25 cellular contexts compared by ENCODE assay signal in genomic region chr6:113847435-113847834, GRCh38. TPM values are rescaled to one million over a fixed set of nuclear protein-coding genes. Genes with fewer than 3 reads are reported as not detected.
DNase-seq lines count a peak whose midpoint lies in the region; ATAC-seq, FAIRE-seq and TF ChIP-seq lines count a peak whose summit lies in the region.
"Had no signal": no experiment of that assay in that cellular context is flagged by ENCODE, and none has a peak within 500 bp of the region (broad histone marks: within the 10 kb centered on the region; RNA-seq: fewer than 3 reads in every experiment).

No MANE protein-coding gene starts in this region.

- no peak for TF ChIP-seq POLR2A in IMR-90 (IDR thresholded peaks at IDR 0.05; ENCODE audit: low read depth, low read length)
- TF ChIP-seq POLR2A in K562 (conservative IDR thresholded peaks at IDR 0.05): no peak

- H2BK5ac ChIP-seq in IMR-90 (ENCODE audit: low read depth, low read length, poor library complexity, severe bottlenecking) (no peak overlapping the region), mesendoderm (ENCODE audit: low read length) (no peak overlapping the region)

- in situ Hi-C loops in IMR-90 (cut with MboI; ENCODE audit: low sequenced_read_pairs): no loop called here
- in situ Hi-C loops in K562 (cut with MboI): no loop called here

- no peak for TF ChIP-seq EP300 in K562 (IDR thresholded peaks at IDR 0.05; ENCODE audit: low read length)

- H3K23ac ChIP-seq in IMR-90 (ENCODE audit: low read depth, low read length): no peak overlapping the region
- H3K23ac ChIP-seq in mesendoderm (ENCODE audit: low read length): no peak overlapping the region

- H4K8ac ChIP-seq in IMR-90 (ENCODE audit: low read depth in 2 of 2, low read length in 2 of 2) (no peak overlapping the region), mesendoderm (ENCODE audit: low read depth, low read length) (no peak overlapping the region)

- H3K18ac ChIP-seq in IMR-90 (ENCODE audit: low read depth, low read length) (no peak overlapping the region), mesendoderm (ENCODE audit: low read length) (peak overlapping the region; percentile 47)

- no peak overlapping the region for H3K9ac ChIP-seq in DND-41 (ENCODE audit: low read depth, low read length)
- no peak overlapping the region for H3K9ac ChIP-seq in IMR-90 (ENCODE audit: low read depth, low read length)
- H3K9ac ChIP-seq in K562 (ENCODE audit: insufficient read depth in 1 of 2, low read depth in 2 of 2, low read length in 2 of 2): no peak overlapping the region
- no peak overlapping the region for H3K9ac ChIP-seq in mesendoderm (ENCODE audit: low read length)
- H3K9ac ChIP-seq: KMS-11 had no signal

- H3K9me3 ChIP-seq in DND-41 (ENCODE audit: insufficient read depth, low read length, severe bottlenecking) (no peaks in the 10 kb centered on the region), IMR-90 (ENCODE audit: control insufficient read depth, insufficient read depth, low read length) (no peaks in the 10 kb centered on the region), K562 (replicated peaks; ENCODE audit: control insufficient read depth, insufficient read depth, low read depth, low read length) (no peaks in the 10 kb centered on the region), mucosa of descending colon (no peaks in the 10 kb centered on the region)
- H3K9me3 ChIP-seq: colonic mucosa, Peyer's patch, SJSA1, suprapubic skin had no signal

- H3K14ac ChIP-seq in IMR-90 (replicated peaks; ENCODE audit: low read depth, low read length): no peak overlapping the region

- H2AK9ac ChIP-seq in IMR-90 (replicated peaks; ENCODE audit: low read depth, low read length, poor library complexity): no peak overlapping the region

- H2AK5ac ChIP-seq in IMR-90 (ENCODE audit: low read depth, low read length) (no peak overlapping the region), mesendoderm (ENCODE audit: low read length) (no peak overlapping the region)

- no peaks in the 10 kb centered on the region for H4K20me1 ChIP-seq in DND-41 (ENCODE audit: insufficient read depth, low read length)
- H4K20me1 ChIP-seq in IMR-90 (ENCODE audit: insufficient read depth, low read length): no peaks in the 10 kb centered on the region
- no peaks in the 10 kb centered on the region for H4K20me1 ChIP-seq in K562 (replicated peaks; ENCODE audit: control insufficient read depth, insufficient read depth, low read length)

- H3K27me3 ChIP-seq in DND-41 (ENCODE audit: insufficient read depth, low read length, poor library complexity): no peaks in the 10 kb centered on the region
- H3K27me3 ChIP-seq in IMR-90 (ENCODE audit: control insufficient read depth, insufficient read depth, low read length): no peaks in the 10 kb centered on the region
- no peaks in the 10 kb centered on the region; a peak in 1 of 5 replicates for H3K27me3 ChIP-seq in K562 (ENCODE audit: control insufficient read depth in 2 of 2, insufficient read depth in 2 of 2, low read length in 2 of 2)
- H3K27me3 ChIP-seq in mesendoderm (ENCODE audit: insufficient read depth, low read length, poor library complexity): peaks cover under 1% of the 10 kb centered on the region
- H3K27me3 ChIP-seq: colonic mucosa, Peyer's patch, SJSA1, suprapubic skin had no signal

- H3K36me3 ChIP-seq in DND-41 (ENCODE audit: insufficient read depth, low read length) (no peaks in the 10 kb centered on the region), IMR-90 (ENCODE audit: control insufficient read depth, insufficient read depth, low read length) (no peaks in the 10 kb centered on the region), K562 (ENCODE audit: control insufficient read depth, insufficient read depth, low read length) (no peaks in the 10 kb centered on the region), mesendoderm (ENCODE audit: control insufficient read depth, insufficient read depth, low read length) (no peaks in the 10 kb centered on the region), mucosa of descending colon (ENCODE audit: low read depth) (no peaks in the 10 kb centered on the region)
- H3K36me3 ChIP-seq: colonic mucosa, Peyer's patch, SJSA1, suprapubic skin had no signal

- H2BK20ac ChIP-seq in IMR-90 (ENCODE audit: low read depth, low read length): no peak overlapping the region

- H2BK120ac ChIP-seq in IMR-90 (ENCODE audit: low read depth, low read length): no peak overlapping the region
- no peak overlapping the region for H2BK120ac ChIP-seq in mesendoderm (ENCODE audit: low read depth, low read length)

- CTCF ChIA-PET in IMR-90 (lab: Yijun Ruan, JAX): interaction anchor here (1.0 kb wide), 1 partner anchor 12 kb away, joined by 3 read pairs; no protein-coding TSS in a partner anchor
- CTCF ChIA-PET in K562 (lab: Yijun Ruan, JAX; ENCODE audit: low intra/inter-chr PET ratio): no interaction called here

- H3K79me2 ChIP-seq in DND-41 (ENCODE audit: insufficient read depth, low read length): no peaks in the 10 kb centered on the region
- H3K79me2 ChIP-seq in K562 (ENCODE audit: control insufficient read depth, insufficient read depth, low read length): no peaks in the 10 kb centered on the region
- no peaks in the 10 kb centered on the region for H3K79me2 ChIP-seq in mesendoderm (ENCODE audit: control insufficient read depth, insufficient read depth, low read length)

- POLR2A ChIA-PET in IMR-90 (lab: Charles Lee; ENCODE audit: unreplicated experiment): no interaction called here
- POLR2A ChIA-PET in K562 (lab: Yijun Ruan, JAX): no interaction called here

- no peaks in the 10 kb centered on the region for H3K79me1 ChIP-seq in IMR-90 (ENCODE audit: low read depth in 1 of 2, low read length in 2 of 2)
- no peaks in the 10 kb centered on the region for H3K79me1 ChIP-seq in mesendoderm (ENCODE audit: low read length)

- H3K4me2 ChIP-seq in DND-41 (ENCODE audit: insufficient read depth, low read length): no peak overlapping the region
- no peak overlapping the region for H3K4me2 ChIP-seq in IMR-90 (ENCODE audit: low read depth, low read length)
- no peak overlapping the region for H3K4me2 ChIP-seq in K562 (ENCODE audit: insufficient read depth, low read length)
- H3K4me2 ChIP-seq in mesendoderm (ENCODE audit: low read length): no peak overlapping the region
- H3K4me2 ChIP-seq: KMS-11 had no signal

- no peak overlapping the region for H2BK15ac ChIP-seq in IMR-90 (ENCODE audit: low read depth, low read length)
- H2BK15ac ChIP-seq in mesendoderm (replicated peaks; ENCODE audit: low read depth): no peak overlapping the region

- H3K9me1 ChIP-seq in IMR-90 (ENCODE audit: insufficient read depth, low read length) (no peaks in the 10 kb centered on the region), K562 (ENCODE audit: control insufficient read depth, insufficient read depth, low read length) (no peaks in the 10 kb centered on the region)

- no peak for TF ChIP-seq RAD21 in IMR-90 (IDR thresholded peaks at IDR 0.05; ENCODE audit: low read length)
- TF ChIP-seq RAD21 in K562 (CRISPR knock-in tag; conservative IDR thresholded peaks at IDR 0.05 in 1 of 2, IDR thresholded peaks at IDR 0.05 in 1 of 2): no peak

- H4K5ac ChIP-seq in IMR-90 (ENCODE audit: low read depth, low read length): no peak overlapping the region
- H4K5ac ChIP-seq in mesendoderm (ENCODE audit: low read length): no peak overlapping the region

- H3K4me3 ChIP-seq in DND-41 (ENCODE audit: low read depth in 1 of 2, low read length in 2 of 2) (no peak overlapping the region), IMR-90 (ENCODE audit: insufficient read depth, low read depth, low read length) (no peak overlapping the region), K562 (no peak overlapping the region), mesendoderm (ENCODE audit: low read length) (no peak overlapping the region), mucosa of descending colon (no peak overlapping the region)
- H3K4me3 ChIP-seq: colonic mucosa, lung, Peyer's patch, SJSA1, suprapubic skin had no signal

- WGBS in IMR-90 (ENCODE audit: extremely low coverage in 2 of 2, insufficient read length in 1 of 2), 2 experiments: no CpG with 5 or more reads among the region's 5 CpGs
- WGBS in K562 (ENCODE audit: insufficient coverage, low coverage, missing lambda C conversion rate): 20% methylated on average over 5 of the region's 5 CpGs
- no CpG with 5 or more reads among the region's 5 CpGs for WGBS in mesendoderm (ENCODE audit: extremely low coverage, insufficient coverage, low lambda C conversion rate)

- BruUV-seq in IMR-90 (replicated peaks; lab: Mats Ljungman, UMichigan): no TSS peak
- BruUV-seq in K562 (replicated peaks; lab: Mats Ljungman, UMichigan): no TSS peak

- H3K4me1 ChIP-seq in DND-41 (ENCODE audit: insufficient read depth, low read length): peaks cover 25% of the 10 kb centered on the region
- H3K4me1 ChIP-seq in IMR-90 (ENCODE audit: control insufficient read depth, insufficient read depth, low read length): 0 out of 2 replicates have a peak, but pooled peaks cover 2% of the 10 kb centered on the region
- no peaks in the 10 kb centered on the region for H3K4me1 ChIP-seq in K562 (replicated peaks in 1 of 2; ENCODE audit: control insufficient read depth in 2 of 2, insufficient read depth in 2 of 2, low read length in 2 of 2)
- no peaks in the 10 kb centered on the region for H3K4me1 ChIP-seq in mesendoderm (ENCODE audit: control insufficient read depth, low read depth, low read length)
- H3K4me1 ChIP-seq in mucosa of descending colon (ENCODE audit: low read depth): no peaks in the 10 kb centered on the region
- H3K4me1 ChIP-seq: colonic mucosa, Peyer's patch, SJSA1, suprapubic skin had no signal

- no peak for TF ChIP-seq CTCF in DND-41 (IDR thresholded peaks at IDR 0.05; ENCODE audit: borderline replicate concordance, extremely low read depth, low read length, poor library complexity, severe bottlenecking)
- no peak for TF ChIP-seq CTCF in IMR-90 (conservative IDR thresholded peaks at IDR 0.05; ENCODE audit: low read depth, low read length)
- no peak for TF ChIP-seq CTCF in K562 (IDR thresholded peaks at IDR 0.05 in 2 of 3, conservative IDR thresholded peaks at IDR 0.05 in 1 of 3; ENCODE audit: insufficient read depth in 2 of 3, low read depth in 1 of 3, low read length in 3 of 3)
- no peak for TF ChIP-seq CTCF in mucosa of descending colon (IDR thresholded peaks at IDR 0.05)
- no peak for TF ChIP-seq CTCF in D721Med (IDR thresholded peaks at IDR 0.05; ENCODE audit: insufficient read depth, missing control alignments)

- FAIRE-seq in K562 (lab: Jason Lieb, UNC): no peak
- FAIRE-seq in D721Med (lab: Jason Lieb, UNC): no peak

- no peak for DNase-seq in DND-41
- DNase-seq in IMR-90: peak; percentile 84
- no peak for DNase-seq in K562 (ENCODE audit: extremely low read depth in 1 of 4, low spot score in 3 of 4)
- no peak for DNase-seq in mesendoderm
- DNase-seq in mucosa of descending colon: no peak
- DNase-seq in D721Med (ENCODE audit: insufficient read length, low spot score): no peak
- DNase-seq in T-helper 9 cell: no peak
- DNase-seq: activated CD4-positive, alpha-beta T cell treated with anti-CD3 and anti-CD28 coated beads for 36 hours; activated naive CD4-positive, alpha-beta T cell; activated T-cell treated with anti-CD3 and anti-CD28 coated beads, Interleukin-2, amount 50 U/mL, for 4 hours; Calu3; colonic mucosa; effector memory CD8-positive, alpha-beta T cell; GF-D8; kidney glomerular epithelial cell; NCI-H2171; NCI-H526 treated with DMSO at 0.1 percent for 48 hours; Peyer's patch; stimulated activated CD4-positive, alpha-beta T cell treated with anti-CD3 and anti-CD28 coated beads, Interleukin-2, amount 100 ng/mL, for 24 hours had no signal

- H4K91ac ChIP-seq in IMR-90 (ENCODE audit: insufficient read depth, low read depth, low read length): no peak overlapping the region

- intact Hi-C loops in IMR-90 (cut with micrococcal nuclease): no loop called here
- intact Hi-C loops in K562 (cut with micrococcal nuclease): no loop called here
- intact Hi-C loops in mucosa of descending colon (cut with DNase I, micrococcal nuclease): no loop called here

- peak overlapping the region; percentile 30; the same call in 1 of the 2 replicates for H3K27ac ChIP-seq in DND-41 (ENCODE audit: low read length)
- H3K27ac ChIP-seq in IMR-90 (ENCODE audit: insufficient read depth, low read length): no peak overlapping the region
- H3K27ac ChIP-seq in K562 (ENCODE audit: extremely low read depth, low read depth, low read length): no peak overlapping the region
- H3K27ac ChIP-seq in mesendoderm (ENCODE audit: low read depth, low read length): no peak overlapping the region
- H3K27ac ChIP-seq: C4-2B, colonic mucosa, KMS-11, Peyer's patch, SJSA1, suprapubic skin had no signal

- H3K56ac ChIP-seq in IMR-90 (ENCODE audit: extremely low read depth, insufficient read depth, low read length) (no peak overlapping the region), mesendoderm (ENCODE audit: low read length) (no peak overlapping the region)

- dilution Hi-C loops in IMR-90 (cut with HindIII; ENCODE audit: low sequenced_read_pairs, unreplicated experiment): no loop called here

- H2AFZ ChIP-seq in DND-41 (ENCODE audit: low read depth, low read length) (no peak overlapping the region; the same call in 1 of the 2 replicates), IMR-90 (replicated peaks; ENCODE audit: low read length, poor library complexity) (peak overlapping the region; percentile 69), K562 (ENCODE audit: low read depth, low read length) (no peak overlapping the region)

- H3K4ac ChIP-seq in IMR-90 (ENCODE audit: low read depth, low read length) (no peak overlapping the region), mesendoderm (ENCODE audit: low read depth, low read length) (no peak overlapping the region)

- no peak for ATAC-seq in DND-41 (ENCODE audit: insufficient read depth, low read depth)
- ATAC-seq in IMR-90 (ENCODE audit: low read depth): peak; percentile 63; the same call in 1 of the 2 replicates
- peak; percentile 64 for ATAC-seq in K562
- no peak for ATAC-seq in HG02571 (IDR thresholded peaks at IDR 0.05; ENCODE audit: unreplicated experiment)
- ATAC-seq in mucosa of descending colon: no peak
- ATAC-seq: activated CD4-positive, alpha-beta T cell treated with anti-CD3 and anti-CD28 coated beads for 36 hours; activated T-cell treated with anti-CD3 and anti-CD28 coated beads, Interleukin-2, amount 50 U/mL, for 4 hours; effector memory CD8-positive, alpha-beta T cell had no signal

RNA-seq across cellular contexts. Expression of gene MARCKS, which starts 9.7 kb away (rescaled TPM):
- 40.7 and 111 TPM in 2 replicates for total RNA-seq in IMR-90 (2012; rRNA removed)
- polyA plus RNA-seq in IMR-90 (2012; rRNA removed): 34.5 and 46.8 TPM in 2 replicates
- 10.9 and 24.0 TPM in 2 replicates for polyA plus RNA-seq in IMR-90 (2012; cell fraction: cytosol; rRNA removed)
- 18.4 and 20.0 TPM in 2 replicates for polyA plus RNA-seq in IMR-90 (2012; cell fraction: nucleus; rRNA removed; ENCODE audit: low replicate concordance)
- 0.09 TPM in 1 of 2 replicates, not detected in the other for total RNA-seq in K562 (2011; cell fraction: chromatin; rRNA removed; ENCODE audit: low replicate concordance)
- under 0.01 TPM in 1 of 2 replicates, not detected in the other for total RNA-seq in K562 (2011; cell fraction: nucleolus; rRNA removed)
- total RNA-seq in K562 (2011; cell fraction: nucleoplasm; rRNA removed): 0.15 and 0.23 TPM in 2 replicates
- 1.9 and 2.5 TPM in 2 replicates for total RNA-seq in K562 (2014; rRNA removed)
- total RNA-seq in K562 (2014; rRNA removed; fragmentation: Illumina TruSeq; extraction: Trizol): 0.98 and 1.2 TPM in 2 replicates
- 0.68 and 0.69 TPM in 2 replicates for total RNA-seq in K562 (2015; rRNA removed; fragmentation: Illumina TruSeq; extraction: Trizol)
- 2.7 and 2.9 TPM in 2 replicates for total RNA-seq in K562 (2021)
- 0.09 and 0.15 TPM in 2 replicates for polyA plus RNA-seq in K562 (2011; rRNA removed)
- polyA plus RNA-seq in K562 (2011; cell fraction: cytosol; rRNA removed): 0.06 and 0.07 TPM in 2 replicates
- 0.06 and 0.07 TPM in 2 replicates for polyA plus RNA-seq in K562 (2011; cell fraction: nucleus; rRNA removed)
- polyA plus RNA-seq in K562 (2012): 1.4 and 6.3 TPM in 2 replicates
- 0.89 and 0.91 TPM in 2 replicates for polyA plus RNA-seq in K562 (2014; fragmentation: Illumina TruSeq; extraction: Trizol)
- 1 to 10 TPM; 1.0 to 1.9 TPM for polyA plus RNA-seq in K562 (2014; fragmentation: Nextera tagmentation; extraction: Ambion mirVana)
- polyA plus RNA-seq in K562 (2014; rRNA removed): 1.1 and 1.7 TPM in 2 replicates
- polyA minus RNA-seq in K562 (2011; rRNA and poly(A)+ RNA removed): 0.03 and 0.07 TPM in 2 replicates
- polyA minus RNA-seq in K562 (2011; cell fraction: cytosol; rRNA and poly(A)+ RNA removed): not detected in 2 replicates
- polyA minus RNA-seq in K562 (2011; cell fraction: nucleus; rRNA and poly(A)+ RNA removed): 0.11 TPM in 1 of 2 replicates, not detected in the other
- 91.9 TPM for polyA plus RNA-seq in mesendoderm (2013, experiment 1 of 2)
- polyA plus RNA-seq in mesendoderm (2013, experiment 2 of 2): 90.6 TPM
- total RNA-seq in mucosa of descending colon: 100 to 1,000 TPM; 131 to 245 (median 136) TPM

Comparison
In these comparisons a context has a peak if more than half of its experiments do, and no peak if none do; other contexts are left out.
1. ATAC-seq: peak in IMR-90 (single experiment) and K562 (single experiment); none in DND-41 (single experiment), HG02571 (single experiment) and mucosa of descending colon (single experiment).
2. RNA of gene MARCKS, which starts 9.7 kb away (total RNA-seq): 131 to 245 TPM in mucosa of descending colon and 40.7 to 111 TPM in IMR-90; under 0.01 to 2.9 TPM in K562; every median in the first group is over 10 times any median in the second.